15 cellular contexts compared by ENCODE assay signal in the genomic region with DNA sequence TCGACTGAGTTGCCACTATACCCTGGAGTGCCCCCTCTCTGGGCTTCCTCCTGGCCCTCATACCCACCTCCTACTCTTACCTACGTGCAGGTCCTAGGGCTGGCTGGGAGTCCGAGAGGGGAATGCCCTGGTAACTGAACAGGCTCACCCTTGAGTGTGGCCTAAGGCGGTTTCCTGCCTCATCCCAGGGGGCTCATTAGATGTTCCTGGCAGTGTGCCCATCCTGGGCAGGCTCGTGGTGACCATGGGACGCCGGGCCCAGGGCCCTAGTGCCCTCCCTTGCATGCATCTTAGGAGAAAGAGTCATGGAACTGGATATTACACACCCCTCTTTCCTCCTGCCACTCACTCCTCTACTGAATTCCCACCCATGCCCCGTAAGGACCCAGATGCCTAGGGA. TPM values are rescaled to one million over a fixed set of nuclear protein-coding genes. Genes with fewer than 3 reads are reported as not detected.
DNase-seq lines count a peak whose midpoint lies in the region; FAIRE-seq and TF ChIP-seq lines count a peak whose summit lies in the region.
"Had no signal": no experiment of that assay in that cellular context is flagged by ENCODE, and none has a peak within 500 bp of the region (broad histone marks: within the 10 kb centered on the region; RNA-seq: fewer than 3 reads in every experiment).

No MANE protein-coding gene starts in this region.

- H3K4me1 Mint-ChIP-seq in progenitor cell of endocrine pancreas (ENCODE audit: low read depth) = peaks cover 15% of the 10 kb centered on the region

- no peak for FAIRE-seq in GM19239 (lab: Jason Lieb, UNC)
- FAIRE-seq: GM12892 had no signal

- no peak overlapping the region for H2AFZ ChIP-seq in neuronal stem cell (ENCODE audit: low read length)

- H3K9ac ChIP-seq in neuronal stem cell (ENCODE audit: low read depth, low read length, poor library complexity) = no peak overlapping the region

- no peak overlapping the region for H2BK15ac ChIP-seq in neuronal stem cell (ENCODE audit: low read length)

- H4K91ac ChIP-seq in neuronal stem cell (ENCODE audit: low read depth, low read length, poor library complexity) = no peak overlapping the region

- no peaks in the 10 kb centered on the region for H3K9me3 Mint-ChIP-seq in progenitor cell of endocrine pancreas (ENCODE audit: low read depth)
- H3K9me3 Mint-ChIP-seq: CD8-positive, alpha-beta memory T cell had no signal

- H3K4me3 ChIP-seq in coronary artery = peak overlapping the region; percentile 25
- no peak overlapping the region for H3K4me3 ChIP-seq in neuronal stem cell (ENCODE audit: low read length in 2 of 2)
- H3K4me3 ChIP-seq: cardiac muscle cell, suprapubic skin had no signal

- DNase-seq in COLO829 (ENCODE audit: low spot score) (peak; percentile 46), NCI-H146 treated with DMSO at 0.1 percent for 48 hours (lab: John Stamatoyannopoulos, UW; ENCODE audit: unreplicated experiment) (peak; percentile 32), coronary artery (ENCODE audit: low spot score) (no peak), progenitor cell of endocrine pancreas (ENCODE audit: low spot score, unreplicated experiment) (no peak), GM19239 (ENCODE audit: insufficient read length, low spot score) (no peak), NCI-H2196 (lab: John Stamatoyannopoulos, UW; ENCODE audit: unreplicated experiment) (no peak), NCI-H128 (lab: John Stamatoyannopoulos, UW; ENCODE audit: unreplicated experiment) (no peak), neuronal stem cell (ENCODE audit: low spot score) (no peak)
- DNase-seq: activated T-cell treated with anti-CD3 and anti-CD28 coated beads for 4 hours; CD8-positive, alpha-beta memory T cell; NCI-H1436 treated with DMSO at 0.1 percent for 48 hours had no signal

- no peaks in the 10 kb centered on the region for H3K27me3 ChIP-seq in neuronal stem cell (ENCODE audit: control insufficient read depth in 3 of 3, insufficient read depth in 3 of 3, low read depth in 1 of 3, low read length in 3 of 3)
- H3K27me3 ChIP-seq: cardiac muscle cell, suprapubic skin had no signal

- no peak overlapping the region for H3K4me2 ChIP-seq in neuronal stem cell (ENCODE audit: insufficient read depth, low read length, poor library complexity, severe bottlenecking)

- no peaks in the 10 kb centered on the region for H3K36me3 Mint-ChIP-seq in progenitor cell of endocrine pancreas (ENCODE audit: insufficient read depth)

- no peak overlapping the region for H3K27ac ChIP-seq in coronary artery
- H3K27ac ChIP-seq in neuronal stem cell (replicated peaks; ENCODE audit: low read length) = no peak overlapping the region
- H3K27ac ChIP-seq: cardiac muscle cell, suprapubic skin, VCaP had no signal

- H3K4me3 Mint-ChIP-seq in progenitor cell of endocrine pancreas (ENCODE audit: low read depth) = peak overlapping the region; percentile 14

- no peak overlapping the region for H2BK12ac ChIP-seq in neuronal stem cell (ENCODE audit: low read length)

- no peak overlapping the region for H2BK5ac ChIP-seq in neuronal stem cell (ENCODE audit: low read length)

- H3K27me3 Mint-ChIP-seq in progenitor cell of endocrine pancreas = no peaks in the 10 kb centered on the region
- H3K27me3 Mint-ChIP-seq: CD8-positive, alpha-beta memory T cell had no signal

- no peak overlapping the region for H3K4ac ChIP-seq in neuronal stem cell (ENCODE audit: low read length)

- H4K8ac ChIP-seq in neuronal stem cell (ENCODE audit: low read depth, low read length) = no peak overlapping the region

- no peak overlapping the region for H3K23ac ChIP-seq in neuronal stem cell (ENCODE audit: low read depth, low read length, poor library complexity)

- H3K18ac ChIP-seq in neuronal stem cell (ENCODE audit: low read length) = no peak overlapping the region

- TF ChIP-seq CTCF in coronary artery (IDR thresholded peaks at IDR 0.05) (no peak), progenitor cell of endocrine pancreas (IDR thresholded peaks at IDR 0.05; ENCODE audit: unreplicated experiment) (no peak)

- H3K4me1 ChIP-seq in neuronal stem cell (ENCODE audit: control insufficient read depth in 2 of 2, insufficient read depth in 1 of 2, low read depth in 1 of 2, low read length in 2 of 2) = peaks cover 11% of the 10 kb centered on the region in 2 donors

- H2AK5ac ChIP-seq in neuronal stem cell (ENCODE audit: low read depth, low read length) = no peak overlapping the region

- peaks cover 7% of the 10 kb centered on the region for H3K79me1 ChIP-seq in neuronal stem cell (ENCODE audit: low read depth, low read length)

- H2BK120ac ChIP-seq in neuronal stem cell (ENCODE audit: low read depth, low read length) = no peak overlapping the region

- no peaks in the 10 kb centered on the region for H3K9me3 ChIP-seq in neuronal stem cell (replicated peaks in 1 of 2; ENCODE audit: control insufficient read depth in 2 of 2, insufficient read depth in 1 of 2, low read depth in 1 of 2, low read length in 2 of 2)
- H3K9me3 ChIP-seq: suprapubic skin had no signal

- H3K27ac Mint-ChIP-seq in progenitor cell of endocrine pancreas = no peak overlapping the region
- H3K27ac Mint-ChIP-seq: CD8-positive, alpha-beta memory T cell had no signal

- WGBS in neuronal stem cell (ENCODE audit: extremely low coverage in 2 of 2, insufficient read length in 2 of 2, insufficient replicate concordance in 1 of 2), 2 donors = no CpG with 5 or more reads among the region's 8 CpGs

- no peak overlapping the region for H3K14ac ChIP-seq in neuronal stem cell (ENCODE audit: low read length)

- peaks cover 0 to 33% of the 10 kb centered on the region in 2 donors for H3K36me3 ChIP-seq in neuronal stem cell (replicated peaks in 1 of 2; ENCODE audit: control insufficient read depth in 2 of 2, insufficient read depth in 2 of 2, low read length in 2 of 2)
- H3K36me3 ChIP-seq: cardiac muscle cell had no signal

RNA-seq across cellular contexts. Expression of gene SEMA4B, which starts 2.8 kb away (rescaled TPM):
- total RNA-seq in progenitor cell of endocrine pancreas = 36.4 and 41.9 TPM in 2 replicates
- polyA plus RNA-seq in neuronal stem cell (2013, experiment 1 of 2) = 15.2 TPM
- 15.6 TPM for polyA plus RNA-seq in neuronal stem cell (2013, experiment 2 of 2)

RNA-seq across cellular contexts. Expression of gene CIB1, which starts 29.8 kb away (rescaled TPM):
- total RNA-seq in progenitor cell of endocrine pancreas = 28.3 and 30.3 TPM in 2 replicates
- 18.7 TPM for polyA plus RNA-seq in neuronal stem cell (2013, experiment 1 of 2)
- polyA plus RNA-seq in neuronal stem cell (2013, experiment 2 of 2) = 18.6 TPM

RNA-seq across cellular contexts. Expression of gene GDPGP1, which starts 30.1 kb away (rescaled TPM):
- total RNA-seq in progenitor cell of endocrine pancreas = 7.8 and 8.6 TPM in 2 replicates
- polyA plus RNA-seq in neuronal stem cell (2013, experiment 1 of 2) = 1.2 TPM
- polyA plus RNA-seq in neuronal stem cell (2013, experiment 2 of 2) = 1.6 TPM

RNA-seq across cellular contexts. Expression of gene TTLL13, which starts 45.4 kb away (rescaled TPM):
- total RNA-seq in progenitor cell of endocrine pancreas = 0.69 TPM in 1 of 2 replicates, not detected in the other
- 0.32 TPM for polyA plus RNA-seq in neuronal stem cell (2013, experiment 1 of 2)
- polyA plus RNA-seq in neuronal stem cell (2013, experiment 2 of 2) = 0.10 TPM

Comparison
In these comparisons a context has a peak if more than half of its experiments do, and no peak if none do; other contexts are left out.
1. DNase-seq: peak in COLO829 (single experiment) and NCI-H146 treated with DMSO at 0.1 percent for 48 hours (single experiment); none in coronary artery (single experiment), progenitor cell of endocrine pancreas (single experiment), GM19239 (single experiment), NCI-H2196 (single experiment), NCI-H128 (single experiment) and neuronal stem cell (single experiment).